Comparison of ENCODE assay signal across 2 cellular contexts in genomic region chr11:9827700-9828099, GRCh38.
TF ChIP-seq lines count a peak whose summit lies in the region.

No MANE protein-coding gene starts in this region.

TF ChIP-seq in IMR-90, 13 proteins besides CTCF, POLR2A, EP300 and RAD21:
- TF ChIP-seq BHLHE40 (IDR thresholded peaks at IDR 0.05; ENCODE audit: low read depth, low read length) (no peak), MAFK (IDR thresholded peaks at IDR 0.05; ENCODE audit: low read depth, low read length) (peak; percentile 75), RFX5 (IDR thresholded peaks at IDR 0.05; ENCODE audit: low read depth, low read length) (no peak)

TF ChIP-seq in HEK293T, 16 proteins besides CTCF, POLR2A, EP300 and RAD21:
- TF ChIP-seq TARDBP (IDR thresholded peaks at IDR 0.05), result no peak
- no peak for TF ChIP-seq CTBP1 (IDR thresholded peaks at IDR 0.05; ENCODE audit: borderline replicate concordance)
- TF ChIP-seq SP1 (IDR thresholded peaks at IDR 0.05), result no peak
- TF ChIP-seq SUZ12 (IDR thresholded peaks at IDR 0.05), result no peak
- no peak for TF ChIP-seq NFRKB (IDR thresholded peaks at IDR 0.05)
